Comparison of ENCODE assay signal across 29 cellular contexts in the genomic region with DNA sequence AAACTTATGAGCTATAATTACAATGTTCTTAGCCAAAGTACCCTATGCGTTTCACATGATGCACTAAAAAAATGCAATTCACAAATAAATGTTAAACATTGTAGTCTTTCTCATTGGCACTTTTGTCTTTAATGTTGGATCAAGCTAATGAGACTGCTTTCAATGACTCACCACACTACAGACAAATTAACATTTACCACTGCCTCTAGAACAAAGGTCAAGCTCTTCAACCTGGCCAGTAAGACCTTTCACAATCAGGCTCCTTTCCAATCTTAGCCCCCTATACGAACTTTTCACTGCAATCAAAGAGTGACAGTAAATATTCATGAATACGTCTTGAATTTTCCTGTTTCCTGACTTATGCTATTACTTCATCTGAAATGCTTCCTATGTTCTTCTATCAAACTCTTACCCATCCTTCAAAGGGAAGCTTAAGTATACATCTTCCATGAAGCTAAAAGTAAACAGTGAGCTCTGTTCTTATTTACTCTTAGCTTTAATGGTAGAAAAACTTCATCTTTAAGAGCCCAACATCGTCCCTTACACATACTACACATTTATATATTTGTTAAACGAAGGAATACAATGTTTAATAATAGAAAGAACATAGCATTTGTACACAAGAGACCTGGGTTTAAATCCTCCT.
DNase-seq lines count a peak whose midpoint lies in the region; ATAC-seq and TF ChIP-seq lines count a peak whose summit lies in the region.
"Had no signal": no experiment of that assay in that cellular context is flagged by ENCODE, and none has a peak within 500 bp of the region (broad histone marks: within the 10 kb centered on the region; RNA-seq: fewer than 3 reads in every experiment).

No MANE protein-coding gene starts in this region.

- H3K27ac Mint-ChIP-seq in Caco-2 (ENCODE audit: unreplicated experiment) (no peak overlapping the region), osteocyte (ENCODE audit: unreplicated experiment) (peak overlapping the region; percentile 6)
- H3K27ac Mint-ChIP-seq: activated CD8-positive, alpha-beta T cell treated with anti-CD3 and anti-CD28 coated beads, Interleukin-2, amount 10 ng/mL, durations not matched to agents 7 days and 5 days; activated naive CD4-positive, alpha-beta T cell treated with anti-CD3 and anti-CD28 coated beads, Interleukin-2, amount 50 U/mL, for 72 hours; activated T-helper 2 cell treated with anti-CD3 and anti-CD28 coated beads, Interferon-gamma antibody, Interleukin-2, Interleukin-4, amounts not matched to agents 10 μg/mL and 5 μg/mL and 100 μg/mL, durations not matched to agents 14 hours and 24 hours and 36 hours; neural progenitor cell had no signal

- H3K36me3 ChIP-seq in Caco-2 (ENCODE audit: control insufficient read depth, insufficient read depth, low read length): no peaks in the 10 kb centered on the region
- H3K36me3 ChIP-seq: ascending aorta, BE2C, esophagus squamous epithelium, gastrocnemius medialis, HAP-1, neural progenitor cell, sigmoid colon, thoracic aorta, vagina had no signal

- TF ChIP-seq CTCF in Caco-2 (IDR thresholded peaks at IDR 0.05; ENCODE audit: insufficient read depth in 1 of 2, low read depth in 1 of 2, low read length in 1 of 2, severe bottlenecking in 1 of 2, unreplicated experiment in 1 of 2): no peak
- no peak for TF ChIP-seq CTCF in osteocyte (IDR thresholded peaks at IDR 0.05)

- CTCF ChIA-PET in Caco-2 (lab: Charles Lee): interaction anchor here (1.1 kb wide), 1 partner anchor 132 kb away, joined by 4 read pairs; no protein-coding TSS in a partner anchor

- peaks cover 15% of the 10 kb centered on the region for H3K4me1 Mint-ChIP-seq in Caco-2 (ENCODE audit: low read depth, unreplicated experiment)
- peaks cover 33% of the 10 kb centered on the region for H3K4me1 Mint-ChIP-seq in osteocyte (ENCODE audit: unreplicated experiment)
- H3K4me1 Mint-ChIP-seq: central memory CD8-positive, alpha-beta T cell had no signal

- no peaks in the 10 kb centered on the region for H3K27me3 Mint-ChIP-seq in Caco-2 (ENCODE audit: insufficient read depth, unreplicated experiment)
- H3K27me3 Mint-ChIP-seq in osteocyte (ENCODE audit: unreplicated experiment): no peaks in the 10 kb centered on the region

- DNase-seq in Caco-2 (peak in 1 of 2 experiments; percentile 8), SW480 (ENCODE audit: low spot score) (peak; percentile 42), left lobe of liver (ENCODE audit: low spot score) (no peak), osteocyte (ENCODE audit: extremely low spot score, unreplicated experiment) (no peak), GM19238 (ENCODE audit: insufficient read length, low spot score) (no peak), iPS-NIHi7 (ENCODE audit: extremely low spot score) (no peak), NOMO-1 treated with DMSO at 0.1 percent for 48 hours (lab: John Stamatoyannopoulos, UW; ENCODE audit: unreplicated experiment) (no peak)
- DNase-seq: activated CD8-positive, alpha-beta T cell treated with anti-CD3 and anti-CD28 coated beads, Interleukin-2, amount 10 ng/mL, durations not matched to agents 7 days and 5 days; BE2C; DMS153; esophagus squamous epithelium; gastrocnemius medialis; Kasumi-1; NCI-H1436; NCI-H345; NCI-H774; RPMI8226; sigmoid colon; stimulated activated naive CD4-positive, alpha-beta T cell treated with Interleukin-2 at 50 U/mL for 16 hours had no signal

- H3K27me3 ChIP-seq in Caco-2 (replicated peaks; ENCODE audit: control insufficient read depth, insufficient read depth, low read length): no peaks in the 10 kb centered on the region
- H3K27me3 ChIP-seq: ascending aorta, BE2C, esophagus squamous epithelium, gastrocnemius medialis, sigmoid colon, vagina had no signal

- no TSS peak for BruUV-seq in Caco-2 (replicated peaks; lab: Mats Ljungman, UMichigan)

- ATAC-seq in left lobe of liver: peak; percentile 77
- no peak for ATAC-seq in GM19328 (IDR thresholded peaks at IDR 0.05; ENCODE audit: unreplicated experiment)
- ATAC-seq: activated CD8-positive, alpha-beta T cell treated with anti-CD3 and anti-CD28 coated beads, Interleukin-2, amount 10 ng/mL, durations not matched to agents 7 days and 5 days; activated naive CD4-positive, alpha-beta T cell treated with anti-CD3 and anti-CD28 coated beads, Interleukin-2, amount 50 U/mL, for 72 hours; gastrocnemius medialis had no signal

- H3K36me3 Mint-ChIP-seq in Caco-2 (ENCODE audit: insufficient read depth, unreplicated experiment): no peaks in the 10 kb centered on the region
- no peaks in the 10 kb centered on the region for H3K36me3 Mint-ChIP-seq in osteocyte (ENCODE audit: unreplicated experiment)
- H3K36me3 Mint-ChIP-seq: activated naive CD4-positive, alpha-beta T cell treated with anti-CD3 and anti-CD28 coated beads, Interleukin-2, amount 50 U/mL, for 72 hours; neural progenitor cell had no signal

- POLR2A ChIA-PET in Caco-2 (lab: Charles Lee): no interaction called here

- H3K4me1 ChIP-seq in Caco-2: peaks cover 12% of the 10 kb centered on the region
- H3K4me1 ChIP-seq: esophagus squamous epithelium had no signal

- H3K9me3 ChIP-seq in Caco-2: no peaks in the 10 kb centered on the region
- H3K9me3 ChIP-seq: ascending aorta, BE2C, esophagus squamous epithelium, gastrocnemius medialis, HAP-1, sigmoid colon, thoracic aorta, vagina had no signal

- H3K4me3 ChIP-seq in Caco-2 (ENCODE audit: low read depth, low read length): no peak overlapping the region
- H3K4me3 ChIP-seq: ascending aorta, esophagus squamous epithelium, gastrocnemius medialis, HAP-1, lung, neural progenitor cell, sigmoid colon, thoracic aorta, vagina had no signal

- H3K9me3 Mint-ChIP-seq in Caco-2 (ENCODE audit: unreplicated experiment): no peaks in the 10 kb centered on the region
- no peaks in the 10 kb centered on the region for H3K9me3 Mint-ChIP-seq in osteocyte (ENCODE audit: unreplicated experiment)
- H3K9me3 Mint-ChIP-seq: activated naive CD4-positive, alpha-beta T cell treated with anti-CD3 and anti-CD28 coated beads, Interleukin-2, amount 50 U/mL, for 72 hours; activated T-helper 2 cell treated with anti-CD3 and anti-CD28 coated beads, Interferon-gamma antibody, Interleukin-2, Interleukin-4, amounts not matched to agents 10 μg/mL and 5 μg/mL and 100 μg/mL, durations not matched to agents 14 hours and 24 hours and 36 hours; central memory CD8-positive, alpha-beta T cell; neural progenitor cell had no signal

- H3K4me3 Mint-ChIP-seq in Caco-2 (ENCODE audit: unreplicated experiment): peak overlapping the region; percentile 6
- no peak overlapping the region for H3K4me3 Mint-ChIP-seq in osteocyte (ENCODE audit: unreplicated experiment)
- H3K4me3 Mint-ChIP-seq: activated CD8-positive, alpha-beta T cell treated with anti-CD3 and anti-CD28 coated beads, Interleukin-2, amount 10 ng/mL, durations not matched to agents 7 days and 5 days; central memory CD8-positive, alpha-beta T cell; neural progenitor cell had no signal

- intact Hi-C loops in Caco-2 (cut with micrococcal nuclease; ENCODE audit: unreplicated experiment): no loop called here
